In the genomic region with DNA sequence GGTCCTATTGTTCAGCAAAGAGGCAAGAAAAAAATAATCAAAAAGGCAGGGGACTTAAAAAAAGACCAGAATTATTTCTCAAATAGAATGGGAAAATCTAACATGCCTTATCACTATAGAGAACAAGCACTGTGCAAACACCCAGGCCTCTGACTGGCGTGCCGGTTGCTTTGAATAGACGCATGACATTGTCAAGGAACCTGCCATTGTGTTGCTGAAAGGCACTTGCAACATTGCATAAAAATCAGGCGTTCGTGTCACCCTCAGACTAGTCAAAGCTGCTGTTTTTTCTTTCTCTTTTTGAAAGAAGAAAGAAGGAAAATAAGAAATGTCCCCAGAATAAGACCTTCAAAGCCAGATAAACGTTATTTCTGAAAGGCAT, we compare ENCODE assay signal across 14 cellular contexts.
"Had no signal": no experiment of that assay in that cellular context is flagged by ENCODE, and none has a peak within 500 bp of the region (broad histone marks: within the 10 kb centered on the region; RNA-seq: fewer than 3 reads in every experiment).

No MANE protein-coding gene starts in this region.

- H3K9me3 Mint-ChIP-seq: endodermal cell; stimulated activated effector memory CD8-positive, alpha-beta T cell treated with anti-CD3 and anti-CD28 coated beads, Interleukin-12 subunit alpha, Interleukin-12 subunit beta, amount 100 ng/mL, for 72 hours had no signal

- H3K27ac ChIP-seq: breast epithelium, gastrocnemius medialis, heart left ventricle had no signal

- H3K36me3 ChIP-seq: breast epithelium, gastrocnemius medialis, heart left ventricle had no signal

- H3K9me3 ChIP-seq: breast epithelium, gastrocnemius medialis, heart left ventricle had no signal

- H3K4me1 Mint-ChIP-seq: stimulated activated effector memory CD8-positive, alpha-beta T cell treated with anti-CD3 and anti-CD28 coated beads, Interleukin-12 subunit alpha, Interleukin-12 subunit beta, amount 100 ng/mL, for 72 hours had no signal

- H3K27ac Mint-ChIP-seq: endodermal cell; stimulated activated effector memory CD8-positive, alpha-beta T cell treated with anti-CD3 and anti-CD28 coated beads, Interleukin-12 subunit alpha, Interleukin-12 subunit beta, amount 100 ng/mL, for 72 hours had no signal

- ATAC-seq: gastrocnemius medialis; heart left ventricle; left colon; stimulated activated effector memory CD8-positive, alpha-beta T cell treated with anti-CD3 and anti-CD28 coated beads, Interleukin-12 subunit alpha, Interleukin-12 subunit beta, amount 100 ng/mL, for 72 hours had no signal

- DNase-seq: activated CD4-positive, alpha-beta T cell treated with anti-CD3 and anti-CD28 coated beads for 1 hour; activated CD4-positive, alpha-beta T cell treated with anti-CD3 and anti-CD28 coated beads, Interleukin-2, amount 50 U/mL, for 4 hours; activated naive CD4-positive, alpha-beta T cell; activated T-cell treated with anti-CD3 and anti-CD28 coated beads for 4 hours; anterior cingulate cortex; endodermal cell; gastrocnemius medialis; heart left ventricle; left colon; stimulated activated CD4-positive, alpha-beta T cell treated with anti-CD3 and anti-CD28 coated beads, Interleukin-12 subunit alpha, Interleukin-12 subunit beta, amount 100 ng/mL, for 4 hours; stimulated activated CD4-positive, alpha-beta T cell treated with anti-CD3 and anti-CD28 coated beads, Interleukin-2, amount 100 ng/mL, for 24 hours; T1000 had no signal

- H3K4me3 Mint-ChIP-seq: endodermal cell; stimulated activated effector memory CD8-positive, alpha-beta T cell treated with anti-CD3 and anti-CD28 coated beads, Interleukin-12 subunit alpha, Interleukin-12 subunit beta, amount 100 ng/mL, for 72 hours had no signal

- H3K4me3 ChIP-seq: breast epithelium, gastrocnemius medialis, heart left ventricle had no signal

- H3K36me3 Mint-ChIP-seq: stimulated activated effector memory CD8-positive, alpha-beta T cell treated with anti-CD3 and anti-CD28 coated beads, Interleukin-12 subunit alpha, Interleukin-12 subunit beta, amount 100 ng/mL, for 72 hours had no signal

- H3K27me3 ChIP-seq: breast epithelium had no signal
